10 cellular contexts compared by ENCODE assay signal in genomic region chr22:23054531-23055257, GRCh38. TPM values are rescaled to one million over a fixed set of nuclear protein-coding genes. Genes with fewer than 3 reads are reported as not detected.
A peak's percentile ranks its signal among the peaks of the same experiment; 100 is the strongest.
DNase-seq lines count a peak whose midpoint lies in the region; ATAC-seq and TF ChIP-seq lines count a peak whose summit lies in the region.
"Had no signal": no experiment of that assay in that cellular context is flagged by ENCODE, and none has a peak within 500 bp of the region (broad histone marks: within the 10 kb centered on the region; RNA-seq: fewer than 3 reads in every experiment).

No MANE protein-coding gene starts in this region.

- no peaks in the 10 kb centered on the region for H3F3A ChIP-seq in SU-DHL-6 (ENCODE audit: insufficient read depth)

- H3K4me3 Mint-ChIP-seq in activated T-cell treated with anti-CD3 and anti-CD28 coated beads, Interleukin-2, amount 50 U/mL, for 24 hours = no peak overlapping the region

- no peak for TF ChIP-seq EP300 in stomach (IDR thresholded peaks at IDR 0.05)

- no peak for TF ChIP-seq POLR2A in stomach (IDR thresholded peaks at IDR 0.05)

- no peak overlapping the region for H3K27ac ChIP-seq in SU-DHL-6 (ENCODE audit: low read depth, low read length)
- H3K27ac ChIP-seq in stomach = peak overlapping the region in 1 of 5 donors; percentile 32
- H3K27ac ChIP-seq: HL-60 had no signal

- 61 to 67% (median 65%) methylated on average over 5 of the region's 5 CpGs for WGBS in stomach, 5 donors

- ATAC-seq in HG02759 (IDR thresholded peaks at IDR 0.05; ENCODE audit: unreplicated experiment) = peak; percentile 84
- no peak for ATAC-seq in GM21529 (IDR thresholded peaks at IDR 0.05; ENCODE audit: unreplicated experiment)

- H2AFZ ChIP-seq in SU-DHL-6 (ENCODE audit: low read depth, low read length, severe bottlenecking) = no peak overlapping the region

- H3K36me3 Mint-ChIP-seq in activated T-cell treated with anti-CD3 and anti-CD28 coated beads, Interleukin-2, amount 50 U/mL, for 24 hours (ENCODE audit: low read depth) = no peaks in the 10 kb centered on the region

- DNase-seq in activated T-cell treated with anti-CD3 and anti-CD28 coated beads, Interleukin-2, amount 50 U/mL, for 24 hours = peak; percentile 23
- no peak for DNase-seq in activated T-cell treated with anti-CD3 and anti-CD28 coated beads for 4 hours
- DNase-seq in stomach = peak; percentile 35
- DNase-seq in DMS153 (lab: John Stamatoyannopoulos, UW) = no peak
- no peak for DNase-seq in NCI-H146 treated with DMSO at 0.1 percent for 48 hours (lab: John Stamatoyannopoulos, UW; ENCODE audit: unreplicated experiment)
- DNase-seq: NCI-H2081 treated with DMSO at 0.1 percent for 48 hours had no signal

- H3K4me2 ChIP-seq in SU-DHL-6 (ENCODE audit: low read depth, low read length, poor library complexity, severe bottlenecking) = peak overlapping the region; percentile 16

- H3K4me1 ChIP-seq in stomach = no peaks in the 10 kb centered on the region

- no peak overlapping the region for H3K9ac ChIP-seq in SU-DHL-6 (ENCODE audit: low read length)

- no peaks in the 10 kb centered on the region for H3K79me2 ChIP-seq in SU-DHL-6 (ENCODE audit: insufficient read depth, low read length)

- H3K36me3 ChIP-seq in SU-DHL-6 (ENCODE audit: low read length) (no peaks in the 10 kb centered on the region), stomach (no peaks in the 10 kb centered on the region)

- no peaks in the 10 kb centered on the region for H3K9me2 ChIP-seq in SU-DHL-6 (replicated peaks; ENCODE audit: insufficient read depth, low read length)

- H3K4me3 ChIP-seq in SU-DHL-6 (ENCODE audit: insufficient read depth, low read length, poor library complexity, severe bottlenecking) (no peak overlapping the region), stomach (no peak overlapping the region)

- no peak for TF ChIP-seq CTCF in SU-DHL-6 (IDR thresholded peaks at IDR 0.05; ENCODE audit: insufficient read depth, low read length, poor library complexity, severe bottlenecking)
- no peak for TF ChIP-seq CTCF in stomach (IDR thresholded peaks at IDR 0.05)

- H3K27ac Mint-ChIP-seq in activated T-cell treated with anti-CD3 and anti-CD28 coated beads, Interleukin-2, amount 50 U/mL, for 24 hours = no peak overlapping the region

- H3K27me3 Mint-ChIP-seq in activated T-cell treated with anti-CD3 and anti-CD28 coated beads, Interleukin-2, amount 50 U/mL, for 24 hours = peaks cover 11% of the 10 kb centered on the region

- peaks cover 3% of the 10 kb centered on the region for H3K4me1 Mint-ChIP-seq in activated T-cell treated with anti-CD3 and anti-CD28 coated beads, Interleukin-2, amount 50 U/mL, for 24 hours (ENCODE audit: low read depth)

- intact Hi-C loops in stomach (cut with DNase I; ENCODE audit: low total_unique reads) = no loop called here

- H3K9me3 ChIP-seq in SU-DHL-6 (ENCODE audit: insufficient read depth, low read length) (peaks cover 7% of the 10 kb centered on the region; the same call in 1 of the 2 replicates), stomach (peaks cover 0 to 17% (median 7%) of the 10 kb centered on the region in 4 donors)

- no peaks in the 10 kb centered on the region for H4K20me1 ChIP-seq in SU-DHL-6 (ENCODE audit: low read depth, low read length)

- no peaks in the 10 kb centered on the region for H3K27me3 ChIP-seq in SU-DHL-6 (ENCODE audit: low read length)
- no peaks in the 10 kb centered on the region for H3K27me3 ChIP-seq in stomach

- H3K9me3 Mint-ChIP-seq in activated T-cell treated with anti-CD3 and anti-CD28 coated beads, Interleukin-2, amount 50 U/mL, for 24 hours = peaks cover 9% of the 10 kb centered on the region

RNA-seq across cellular contexts. Expression of gene GNAZ, which starts 15.6 kb away (rescaled TPM):
- total RNA-seq in stomach = 10 to 100 TPM in 4 of 5 donors, 1 to 10 TPM in 1; 7.6 to 18.8 (median 17.9) TPM
- 1 to 10 TPM; 4.3 to 8.6 (median 8.1) TPM for polyA plus RNA-seq in stomach

Comparison
In these comparisons a context has a peak if more than half of its experiments do, and no peak if none do; other contexts are left out.
1. DNase-seq: peak in activated T-cell treated with anti-CD3 and anti-CD28 coated beads, Interleukin-2, amount 50 U/mL, for 24 hours (single experiment) and stomach (single experiment); none in activated T-cell treated with anti-CD3 and anti-CD28 coated beads for 4 hours (single experiment), DMS153 (single experiment) and NCI-H146 treated with DMSO at 0.1 percent for 48 hours (single experiment).